ENCODE assay signal across 2 cellular contexts in genomic region chr11:9613118-9613829, GRCh38.
TF ChIP-seq lines count a peak whose summit lies in the region.

No MANE protein-coding gene starts in this region.

TF ChIP-seq in HCT116, 20 proteins besides CTCF, POLR2A, EP300 and RAD21 (continued from another document):
- TF ChIP-seq REST (IDR thresholded peaks at IDR 0.05; ENCODE audit: low read depth) (no peak), EZH2 (IDR thresholded peaks at IDR 0.05) (no peak), POLR2AphosphoS5 (IDR thresholded peaks at IDR 0.05; ENCODE audit: low read depth, low read length) (peak; percentile 80), ZBTB33 (IDR thresholded peaks at IDR 0.05; ENCODE audit: extremely low read depth, insufficient replicate concordance, low read length) (no peak), CEBPB (IDR thresholded peaks at IDR 0.05; ENCODE audit: low read depth) (0 out of 2 replicates have a peak, but pooled peaks have one; percentile 25), JUND (IDR thresholded peaks at IDR 0.05) (peak; percentile 90), YY1 (IDR thresholded peaks at IDR 0.05; ENCODE audit: extremely low read depth, insufficient replicate concordance, low read depth, low read length) (peak; percentile 41), ELF1 (IDR thresholded peaks at IDR 0.05; ENCODE audit: borderline replicate concordance, low read depth) (no peak), ATF3 (IDR thresholded peaks at IDR 0.05) (peak; percentile 94; the same call in 1 of the 2 replicates), SP1 (IDR thresholded peaks at IDR 0.05; ENCODE audit: low read depth) (peak; percentile 77), MAX (IDR thresholded peaks at IDR 0.05) (peak; percentile 61), EZH2phosphoT487 (IDR thresholded peaks at IDR 0.05; ENCODE audit: borderline replicate concordance) (no peak), CBX3 (IDR thresholded peaks at IDR 0.05; ENCODE audit: low read depth) (peak; percentile 85), FOSL1 (IDR thresholded peaks at IDR 0.05; ENCODE audit: low read depth) (peak; percentile 81), EGR1 (IDR thresholded peaks at IDR 0.05; ENCODE audit: low read depth) (no peak), SIN3A (IDR thresholded peaks at IDR 0.05; ENCODE audit: low read depth) (peak; percentile 71; the same call in 1 of the 2 replicates), SRF (IDR thresholded peaks at IDR 0.05; ENCODE audit: low read depth) (peak; percentile 83), ZNF274 (IDR thresholded peaks at IDR 0.05; ENCODE audit: low read depth, low read length) (no peak)
TF ChIP-seq in HCT116: peak in this region for 12.

TF ChIP-seq in SK-N-SH, 30 proteins besides CTCF, POLR2A, EP300 and RAD21 (continued from another document):
- TF ChIP-seq ZBTB33 (IDR thresholded peaks at IDR 0.05; ENCODE audit: borderline replicate concordance, low read depth) (peak; percentile 42; the same call in 1 of the 2 replicates), NRF1 (IDR thresholded peaks at IDR 0.05; ENCODE audit: low read depth, low read length) (no peak), POLR2AphosphoS5 (IDR thresholded peaks at IDR 0.05; ENCODE audit: low read depth, low read length) (peak; percentile 38; the same call in 1 of the 2 replicates), RXRA (IDR thresholded peaks at IDR 0.05; ENCODE audit: borderline replicate concordance, low read depth) (no peak; the same call in 1 of the 2 replicates), ELF1 (IDR thresholded peaks at IDR 0.05) (no peak), YY1 (IDR thresholded peaks at IDR 0.05; ENCODE audit: low read depth) (no peak), IRF3 (IDR thresholded peaks at IDR 0.05; ENCODE audit: low read depth, low read length) (no peak), USF2 (IDR thresholded peaks at IDR 0.05; ENCODE audit: borderline replicate concordance, low read depth, low read length) (no peak), FOXM1 (IDR thresholded peaks at IDR 0.05; ENCODE audit: low read depth) (0 out of 2 replicates have a peak, but pooled peaks have one; percentile 30), TCF12 (IDR thresholded peaks at IDR 0.05) (peak; percentile 59), TEAD4 (IDR thresholded peaks at IDR 0.05; ENCODE audit: borderline replicate concordance, insufficient read depth) (peak; percentile 77), MEF2A (IDR thresholded peaks at IDR 0.05; ENCODE audit: borderline replicate concordance, low read depth) (peak; percentile 100), EZH2phosphoT487 (IDR thresholded peaks at IDR 0.05; ENCODE audit: borderline replicate concordance, low read depth) (no peak), FOXJ3 (CRISPR knock-in tag; IDR thresholded peaks at IDR 0.05) (no peak), GABPA (IDR thresholded peaks at IDR 0.05; ENCODE audit: low read depth) (no peak), NFIC (IDR thresholded peaks at IDR 0.05; ENCODE audit: borderline replicate concordance) (peak; percentile 73), GATA2 (CRISPR knock-in tag; IDR thresholded peaks at IDR 0.05) (no peak), SMC3 (IDR thresholded peaks at IDR 0.05; ENCODE audit: low read depth, low read length) (peak; percentile 64), PBX3 (IDR thresholded peaks at IDR 0.05) (peak; percentile 65), FOSL2 (IDR thresholded peaks at IDR 0.05; ENCODE audit: borderline replicate concordance, low read depth) (peak; percentile 96), RFX5 (IDR thresholded peaks at IDR 0.05; ENCODE audit: low read length) (no peak), SIN3A (IDR thresholded peaks at IDR 0.05; ENCODE audit: borderline replicate concordance, low read depth, low read length) (no peak), CHD2 (IDR thresholded peaks at IDR 0.05; ENCODE audit: low read length, partially characterized antibody) (no peak), JUND (IDR thresholded peaks at IDR 0.05) (peak; percentile 91), RCOR1 (IDR thresholded peaks at IDR 0.05; ENCODE audit: low read length) (no peak), TAF1 (IDR thresholded peaks at IDR 0.05; ENCODE audit: borderline replicate concordance, low read depth, low read length) (no peak), REST (IDR thresholded peaks at IDR 0.05; ENCODE audit: low read depth, low read length) (peak; percentile 46; the same call in 1 of the 2 replicates), USF1 (IDR thresholded peaks at IDR 0.05; ENCODE audit: borderline replicate concordance, low read depth) (no peak)
